In genomic region chr2:85231952-85232351, GRCh38 we compare ENCODE assay signal across 13 cellular contexts.
"Had no signal": no experiment of that assay in that cellular context is flagged by ENCODE, and none has a peak within 500 bp of the region (broad histone marks: within the 10 kb centered on the region; RNA-seq: fewer than 3 reads in every experiment).

No MANE protein-coding gene starts in this region.

- H3K36me3 Mint-ChIP-seq: activated CD4-positive, alpha-beta memory T cell treated with anti-CD3 and anti-CD28 coated beads for 36 hours; activated naive CD8-positive, alpha-beta T cell treated with anti-CD3 and anti-CD28 coated beads for 36 hours had no signal

- H3K9me3 Mint-ChIP-seq: activated CD4-positive, alpha-beta memory T cell treated with anti-CD3 and anti-CD28 coated beads for 36 hours; activated naive CD8-positive, alpha-beta T cell treated with anti-CD3 and anti-CD28 coated beads for 36 hours; activated T-cell treated with anti-CD3 and anti-CD28 coated beads, Interleukin-2, amount 50 U/mL, for 4 hours; neural crest cell had no signal

- ATAC-seq: activated T-cell treated with anti-CD3 and anti-CD28 coated beads, Interleukin-2, amount 50 U/mL, for 4 hours; pancreas had no signal

- H3K4me3 Mint-ChIP-seq: activated CD4-positive, alpha-beta memory T cell treated with anti-CD3 and anti-CD28 coated beads for 36 hours; activated naive CD8-positive, alpha-beta T cell treated with anti-CD3 and anti-CD28 coated beads for 36 hours; activated T-cell treated with anti-CD3 and anti-CD28 coated beads, Interleukin-2, amount 50 U/mL, for 4 hours; neural crest cell had no signal

- H3K4me1 ChIP-seq: pancreas had no signal

- H3K4me3 ChIP-seq: heart left ventricle, pancreas, stomach, thoracic aorta had no signal

- H3K27ac Mint-ChIP-seq: activated CD4-positive, alpha-beta memory T cell treated with anti-CD3 and anti-CD28 coated beads for 36 hours; activated naive CD8-positive, alpha-beta T cell treated with anti-CD3 and anti-CD28 coated beads for 36 hours had no signal

- H3K36me3 ChIP-seq: pancreas, stomach, thoracic aorta had no signal

- H3K27ac ChIP-seq: pancreas, stomach, thoracic aorta had no signal

- DNase-seq: activated CD4-positive, alpha-beta memory T cell treated with anti-CD3 and anti-CD28 coated beads for 36 hours; activated CD4-positive, CD25-positive, alpha-beta regulatory T cell treated with anti-CD3 and anti-CD28 coated beads, Interleukin-2, amount 50 U/mL, for 72 hours; activated gamma-delta T cell; activated naive CD8-positive, alpha-beta T cell treated with anti-CD3 and anti-CD28 coated beads for 36 hours; activated T-cell treated with anti-CD3 and anti-CD28 coated beads, Interleukin-2, amount 50 U/mL, for 4 hours; foreskin melanocyte; heart left ventricle; kidney glomerular epithelial cell; pancreas; retina; stomach had no signal

- H3K9me3 ChIP-seq: heart left ventricle, pancreas, stomach, thoracic aorta had no signal

- H3K4me1 Mint-ChIP-seq: activated naive CD8-positive, alpha-beta T cell treated with anti-CD3 and anti-CD28 coated beads for 36 hours had no signal

- H3K27me3 ChIP-seq: heart left ventricle, pancreas, stomach had no signal
